ENCODE assay signal across 17 cellular contexts in the genomic region with DNA sequence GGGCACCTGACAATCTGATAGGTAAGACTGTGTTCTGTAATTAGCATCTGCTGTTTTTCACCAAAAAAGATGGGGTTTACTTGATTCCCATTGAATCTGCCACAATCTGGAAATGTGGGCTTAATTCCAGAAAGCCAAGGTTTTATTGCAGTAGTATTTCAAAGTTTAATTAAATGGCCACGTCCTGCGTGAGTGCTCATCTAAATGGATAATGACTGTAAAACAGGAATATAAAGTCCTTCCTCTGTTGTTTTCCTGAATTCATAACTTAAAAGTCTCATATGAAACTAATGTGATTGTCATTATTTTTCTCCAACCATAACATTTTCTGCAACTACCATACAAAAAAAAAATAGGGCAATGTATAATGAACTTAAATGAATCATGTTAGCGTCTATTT. TPM values are rescaled to one million over a fixed set of nuclear protein-coding genes. Genes with fewer than 3 reads are reported as not detected.
DNase-seq lines count a peak whose midpoint lies in the region; ATAC-seq and TF ChIP-seq lines count a peak whose summit lies in the region.
"Had no signal": no experiment of that assay in that cellular context is flagged by ENCODE, and none has a peak within 500 bp of the region (broad histone marks: within the 10 kb centered on the region; RNA-seq: fewer than 3 reads in every experiment).

No MANE protein-coding gene starts in this region.

- peak overlapping the region; percentile 84 for H3K4me2 ChIP-seq in OCI-LY7 (ENCODE audit: low read length)

- DNase-seq in stimulated activated naive CD8-positive, alpha-beta T cell treated with anti-CD3 and anti-CD28 coated beads, Interleukin-15, amount 100 ng/mL, for 72 hours, result no peak
- DNase-seq in OCI-LY7 (ENCODE audit: low spot score) (no peak), epithelial cell of esophagus (ENCODE audit: low read depth) (no peak), right cardiac atrium (no peak), superior temporal gyrus (ENCODE audit: extremely low spot score) (no peak)
- DNase-seq: activated CD8-positive, alpha-beta memory T cell treated with anti-CD3 and anti-CD28 coated beads, Interleukin-2, amount 10 ng/mL, durations not matched to agents 7 days and 5 days; activated naive CD4-positive, alpha-beta T cell; brain microvascular endothelial cell; foreskin keratinocyte; mucosa of descending colon; stimulated activated CD4-positive, alpha-beta T cell treated with anti-CD3 and anti-CD28 coated beads, Interleukin-2, amount 100 ng/mL, for 48 hours; testis had no signal

- peaks cover 58% of the 10 kb centered on the region for H3K36me3 Mint-ChIP-seq in stimulated activated naive CD8-positive, alpha-beta T cell treated with anti-CD3 and anti-CD28 coated beads, Interleukin-15, Interleukin-2, amounts not matched to agents 100 ng/mL and 50 ng/mL, for 24 hours (ENCODE audit: low read depth)

- TF ChIP-seq CTCF in OCI-LY7 (conservative IDR thresholded peaks at IDR 0.05; ENCODE audit: low read length) (no peak), epithelial cell of esophagus (IDR thresholded peaks at IDR 0.05; ENCODE audit: insufficient read depth, low read depth, low read length, missing control alignments) (no peak)

- peaks cover 15% of the 10 kb centered on the region; the same call in 1 of the 2 replicates for H4K20me1 ChIP-seq in OCI-LY7 (ENCODE audit: insufficient read depth, low read length)

- H3K27me3 Mint-ChIP-seq in stimulated activated naive CD8-positive, alpha-beta T cell treated with anti-CD3 and anti-CD28 coated beads, Interleukin-15, Interleukin-2, amounts not matched to agents 100 ng/mL and 50 ng/mL, for 24 hours, result no peaks in the 10 kb centered on the region
- no peaks in the 10 kb centered on the region for H3K27me3 Mint-ChIP-seq in stimulated activated naive CD8-positive, alpha-beta T cell treated with anti-CD3 and anti-CD28 coated beads, Interleukin-15, amount 100 ng/mL, for 72 hours
- H3K27me3 Mint-ChIP-seq: activated CD8-positive, alpha-beta memory T cell treated with anti-CD3 and anti-CD28 coated beads, Interleukin-2, amount 10 ng/mL, durations not matched to agents 7 days and 5 days; IgD-negative memory B cell had no signal

- ATAC-seq in stimulated activated naive CD8-positive, alpha-beta T cell treated with anti-CD3 and anti-CD28 coated beads, Interleukin-15, amount 100 ng/mL, for 72 hours, result no peak
- no peak for ATAC-seq in right cardiac atrium
- no peak for ATAC-seq in HG02759 (IDR thresholded peaks at IDR 0.05; ENCODE audit: unreplicated experiment)
- ATAC-seq in GM18870 (IDR thresholded peaks at IDR 0.05; ENCODE audit: unreplicated experiment), result no peak
- ATAC-seq: activated CD4-positive, CD25-positive, alpha-beta regulatory T cell treated with anti-CD3 and anti-CD28 coated beads, Interleukin-2, amount 50 U/mL, for 24 hours; activated CD8-positive, alpha-beta memory T cell treated with anti-CD3 and anti-CD28 coated beads, Interleukin-2, amount 10 ng/mL, durations not matched to agents 7 days and 5 days; foreskin keratinocyte; mucosa of descending colon had no signal

- no peaks in the 10 kb centered on the region for H3K9me3 Mint-ChIP-seq in stimulated activated naive CD8-positive, alpha-beta T cell treated with anti-CD3 and anti-CD28 coated beads, Interleukin-15, Interleukin-2, amounts not matched to agents 100 ng/mL and 50 ng/mL, for 24 hours
- H3K9me3 Mint-ChIP-seq in stimulated activated naive CD8-positive, alpha-beta T cell treated with anti-CD3 and anti-CD28 coated beads, Interleukin-15, amount 100 ng/mL, for 72 hours, result no peaks in the 10 kb centered on the region
- H3K9me3 Mint-ChIP-seq: IgD-negative memory B cell had no signal

- H3K27ac Mint-ChIP-seq in stimulated activated naive CD8-positive, alpha-beta T cell treated with anti-CD3 and anti-CD28 coated beads, Interleukin-15, Interleukin-2, amounts not matched to agents 100 ng/mL and 50 ng/mL, for 24 hours, result no peak overlapping the region
- no peak overlapping the region for H3K27ac Mint-ChIP-seq in stimulated activated naive CD8-positive, alpha-beta T cell treated with anti-CD3 and anti-CD28 coated beads, Interleukin-15, amount 100 ng/mL, for 72 hours
- H3K27ac Mint-ChIP-seq: activated CD8-positive, alpha-beta memory T cell treated with anti-CD3 and anti-CD28 coated beads, Interleukin-2, amount 10 ng/mL, durations not matched to agents 7 days and 5 days had no signal

- H3K27me3 ChIP-seq in right cardiac atrium (ENCODE audit: control insufficient read depth, insufficient read depth), result no peaks in the 10 kb centered on the region
- H3K27me3 ChIP-seq: brain microvascular endothelial cell, foreskin keratinocyte, testis had no signal

- WGBS in right cardiac atrium, result 90% methylated on average over 3 of the region's 3 CpGs

- H2AFZ ChIP-seq in OCI-LY7 (ENCODE audit: low read length), result no peak overlapping the region

- H3K4me1 ChIP-seq in OCI-LY7 (ENCODE audit: insufficient read depth, low read length, poor library complexity, severe bottlenecking), result peaks cover 36% of the 10 kb centered on the region
- peaks cover 2% of the 10 kb centered on the region for H3K4me1 ChIP-seq in right cardiac atrium (ENCODE audit: control insufficient read depth, insufficient read depth, low read length)

- BruUV-seq in OCI-LY7 (replicated peaks; lab: Mats Ljungman, UMichigan), result no TSS peak

- H3K4me1 Mint-ChIP-seq in stimulated activated naive CD8-positive, alpha-beta T cell treated with anti-CD3 and anti-CD28 coated beads, Interleukin-15, Interleukin-2, amounts not matched to agents 100 ng/mL and 50 ng/mL, for 24 hours (ENCODE audit: low read depth), result peaks cover 41% of the 10 kb centered on the region
- H3K4me1 Mint-ChIP-seq in stimulated activated naive CD8-positive, alpha-beta T cell treated with anti-CD3 and anti-CD28 coated beads, Interleukin-15, amount 100 ng/mL, for 72 hours, result peaks cover 48% of the 10 kb centered on the region

- H3K9me2 ChIP-seq in OCI-LY7 (ENCODE audit: insufficient read depth, low read length), result no peaks in the 10 kb centered on the region

- H3K4me3 Mint-ChIP-seq in stimulated activated naive CD8-positive, alpha-beta T cell treated with anti-CD3 and anti-CD28 coated beads, Interleukin-15, Interleukin-2, amounts not matched to agents 100 ng/mL and 50 ng/mL, for 24 hours, result peak overlapping the region; percentile 35
- H3K4me3 Mint-ChIP-seq in stimulated activated naive CD8-positive, alpha-beta T cell treated with anti-CD3 and anti-CD28 coated beads, Interleukin-15, amount 100 ng/mL, for 72 hours, result peak overlapping the region in 1 of 2 donors; percentile 36

- H3K79me2 ChIP-seq in OCI-LY7 (ENCODE audit: insufficient read depth, low read depth, low read length), result peaks cover 27% of the 10 kb centered on the region

- H3K4me3 ChIP-seq in OCI-LY7 (ENCODE audit: low read depth, low read length, poor library complexity, severe bottlenecking) (peak overlapping the region; percentile 91), epithelial cell of esophagus (ENCODE audit: low read length) (peak overlapping the region; percentile 88), right cardiac atrium (ENCODE audit: low read length) (no peak overlapping the region)
- H3K4me3 ChIP-seq: mucosa of descending colon, testis had no signal

- POLR2A ChIA-PET in OCI-LY7 (lab: Charles Lee), result interaction anchor here (4.5 kb wide), 1 partner anchor 22 kb away, joined by 32 read pairs; no protein-coding TSS in a partner anchor

- intact Hi-C loops in OCI-LY7 (cut with micrococcal nuclease; ENCODE audit: unreplicated experiment), result no loop called here
- intact Hi-C loops in right cardiac atrium (cut with DNase I), result loop anchor here in 2 of 4 donors (5.0 to 10.0 kb wide), 2 partner anchors 56 to 148 kb away; no protein-coding TSS in a partner anchor

- H3K36me3 ChIP-seq in OCI-LY7 (ENCODE audit: insufficient read depth, low read length), result peaks cover 48% of the 10 kb centered on the region

- CTCF ChIA-PET in OCI-LY7 (lab: Charles Lee; ENCODE audit: unreplicated experiment), result no interaction called here

- no peak overlapping the region for H3K27ac ChIP-seq in OCI-LY7 (ENCODE audit: low read depth, low read length, poor library complexity, severe bottlenecking)
- no peak overlapping the region for H3K27ac ChIP-seq in right cardiac atrium (ENCODE audit: low read length)
- H3K27ac ChIP-seq: brain microvascular endothelial cell, foreskin keratinocyte had no signal

- no peaks in the 10 kb centered on the region for H3K9me3 ChIP-seq in OCI-LY7 (ENCODE audit: low read length)
- no peaks in the 10 kb centered on the region for H3K9me3 ChIP-seq in right cardiac atrium (ENCODE audit: control insufficient read depth, low read length)
- H3K9me3 ChIP-seq: mucosa of descending colon, testis had no signal

RNA-seq across cellular contexts. Expression of gene PGM2, which starts 2.4 kb away (rescaled TPM):
- 52.7 and 67.4 TPM in 2 replicates for total RNA-seq in OCI-LY7 (2014; rRNA removed; shearing (Covaris generic))
- total RNA-seq in OCI-LY7 (2022), result 106 and 108 TPM in 2 replicates
- 10 to 100 TPM in 2 of 4 donors, 1 to 10 TPM in 2; 8.9 to 14.7 (median 10.7) TPM for total RNA-seq in right cardiac atrium
- polyA plus RNA-seq in right cardiac atrium, result 4.3 TPM
